1 cellular context compared by ENCODE assay signal in genomic region chr3:56304069-56304468, GRCh38.
TF ChIP-seq lines count a peak whose summit lies in the region.

No MANE protein-coding gene starts in this region.

TF ChIP-seq in H1, 55 proteins besides CTCF, POLR2A, EP300 and RAD21:
- no peak for TF ChIP-seq SIX5 (IDR thresholded peaks at IDR 0.05; ENCODE audit: low read depth, low read length)
- no peak for TF ChIP-seq TBP (IDR thresholded peaks at IDR 0.05; ENCODE audit: low read depth, low read length)
